ENCODE assay signal across 1 cellular context in the genomic region with DNA sequence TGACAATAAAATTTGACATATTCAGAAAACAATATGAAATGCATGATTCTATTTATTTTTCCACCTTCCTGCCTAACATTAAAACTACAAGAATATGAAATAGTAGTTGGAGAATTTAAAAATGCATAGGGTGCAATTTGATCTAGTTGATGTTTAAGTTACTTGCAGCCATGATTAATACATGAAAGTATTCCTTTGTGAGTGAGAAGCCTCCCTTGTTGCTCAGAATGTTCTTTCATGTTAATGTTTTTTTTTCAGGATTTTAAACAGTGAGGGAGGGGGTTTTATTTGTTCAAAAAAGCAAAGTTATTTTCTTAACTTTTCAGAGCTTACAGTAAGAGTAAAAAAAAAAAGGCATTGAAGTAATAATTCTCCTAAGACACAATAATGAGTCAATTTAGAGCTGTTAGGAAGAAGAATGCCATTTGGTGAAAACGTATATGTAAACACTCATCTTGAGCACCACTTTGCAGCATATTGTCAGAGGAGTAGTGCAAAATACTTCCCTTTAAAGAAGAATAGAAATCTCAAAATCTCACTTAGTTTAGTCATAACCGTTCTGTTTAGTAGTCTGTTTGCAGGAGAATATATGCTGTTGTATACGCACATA.
TF ChIP-seq lines count a peak whose summit lies in the region.

No MANE protein-coding gene starts in this region.

TF ChIP-seq in IMR-90, 13 proteins besides CTCF, POLR2A, EP300 and RAD21:
- TF ChIP-seq ELK1 (IDR thresholded peaks at IDR 0.05; ENCODE audit: borderline replicate concordance, low read depth, low read length) (no peak), CHD1 (IDR thresholded peaks at IDR 0.05; ENCODE audit: low read depth, low read length) (no peak), MAFK (IDR thresholded peaks at IDR 0.05; ENCODE audit: low read depth, low read length) (peak; percentile 15; the same call in 1 of the 2 replicates)
